Comparison of ENCODE assay signal across 10 cellular contexts in genomic region chr11:109422755-109423113, GRCh38. TPM values are rescaled to one million over a fixed set of nuclear protein-coding genes. Genes with fewer than 3 reads are reported as not detected.
DNase-seq lines count a peak whose midpoint lies in the region; ATAC-seq and TF ChIP-seq lines count a peak whose summit lies in the region.
"Had no signal": no experiment of that assay in that cellular context is flagged by ENCODE, and none has a peak within 500 bp of the region (broad histone marks: within the 10 kb centered on the region; RNA-seq: fewer than 3 reads in every experiment).

No MANE protein-coding gene starts in this region.

- H3K36me3 ChIP-seq in H7 (replicated peaks; ENCODE audit: control insufficient read depth, insufficient read depth, low read length) (no peaks in the 10 kb centered on the region), skeletal muscle tissue (ENCODE audit: control insufficient read depth in 3 of 3, insufficient read depth in 3 of 3, low read length in 3 of 3) (no peaks in the 10 kb centered on the region)

- H3K27me3 ChIP-seq in H7 (ENCODE audit: control insufficient read depth, insufficient read depth, low read length) (peaks cover 41% of the 10 kb centered on the region), right cardiac atrium (ENCODE audit: control insufficient read depth, insufficient read depth) (no peaks in the 10 kb centered on the region), skeletal muscle tissue (ENCODE audit: control insufficient read depth in 3 of 3, insufficient read depth in 3 of 3, low read length in 3 of 3) (peaks cover 28 to 52% (median 33%) of the 10 kb centered on the region in 3 donors)

- H3K9me3 ChIP-seq in right cardiac atrium (ENCODE audit: control insufficient read depth, low read length) (no peaks in the 10 kb centered on the region), skeletal muscle tissue (ENCODE audit: control insufficient read depth in 3 of 3, low read length in 3 of 3) (no peaks in the 10 kb centered on the region)

- peak overlapping the region in 1 of 3 donors; percentile 23 for H3K9ac ChIP-seq in skeletal muscle tissue (ENCODE audit: low read depth in 1 of 3, low read length in 3 of 3)

- TF ChIP-seq CTCF in astrocyte of the cerebellum (IDR thresholded peaks at IDR 0.05; ENCODE audit: low read depth, low read length, missing control alignments) = no peak

- H3K27ac ChIP-seq in right cardiac atrium (ENCODE audit: low read length) (no peak overlapping the region), skeletal muscle tissue (ENCODE audit: low read depth, low read length) (no peak overlapping the region)

- in situ Hi-C loops in astrocyte of the cerebellum (cut with HindIII; ENCODE audit: low sequenced_read_pairs) = no loop called here

- ATAC-seq in right cardiac atrium (peak in 1 of 2 donors; percentile 24), HG03439 (IDR thresholded peaks at IDR 0.05; ENCODE audit: unreplicated experiment) (no peak), GM21737 (IDR thresholded peaks at IDR 0.05; ENCODE audit: unreplicated experiment) (no peak)

- H3K4me3 ChIP-seq in H7 (ENCODE audit: insufficient read depth, low read depth, low read length) (peak overlapping the region; percentile 45), astrocyte of the cerebellum (ENCODE audit: low read depth, low read length) (peak overlapping the region; percentile 47), right cardiac atrium (ENCODE audit: low read length) (peak overlapping the region; percentile 49), skeletal muscle tissue (ENCODE audit: low read length in 3 of 3) (peak overlapping the region; percentile 40 to 58 (median 52))

- intact Hi-C loops in right cardiac atrium (cut with DNase I) = no loop called here

- DNase-seq in H7 (peak; percentile 60), astrocyte of the cerebellum (ENCODE audit: low read depth) (no peak), right cardiac atrium (no peak), NOMO-1 treated with dmso at 0.1 percent for 144 hours (lab: John Stamatoyannopoulos, UW; ENCODE audit: unreplicated experiment) (no peak)
- DNase-seq in stimulated activated CD8-positive, alpha-beta memory T cell treated with anti-CD3 and anti-CD28 coated beads, Interleukin-4, amount 100 ng/mL, for 48 hours = no peak
- DNase-seq: activated naive CD8-positive, alpha-beta T cell treated with anti-CD3 and anti-CD28 coated beads, Interleukin-2, amount 10 ng/mL, durations not matched to agents 7 days and 5 days had no signal

- H3K4me1 ChIP-seq in right cardiac atrium (ENCODE audit: control insufficient read depth, insufficient read depth, low read length) (no peaks in the 10 kb centered on the region), skeletal muscle tissue (ENCODE audit: control insufficient read depth in 3 of 3, insufficient read depth in 3 of 3, low read length in 3 of 3) (peaks cover 14 to 17% (median 15%) of the 10 kb centered on the region in 3 donors)

- WGBS in right cardiac atrium = 2% methylated on average over 26 of the region's 26 CpGs

RNA-seq across cellular contexts. Expression of gene C11orf87, which starts 0.7 kb away (rescaled TPM):
- not detected in 2 replicates for total RNA-seq in H7 (2014; rRNA removed; shearing (Covaris generic))
- total RNA-seq in right cardiac atrium = under 1 TPM in 1 of 4 donors, not detected in 3; 0.17 TPM
- polyA plus RNA-seq in right cardiac atrium = 0.02 TPM
- 0.52 TPM for total RNA-seq in skeletal muscle tissue
- total RNA-seq: activated naive CD8-positive, alpha-beta T cell treated with anti-CD3 and anti-CD28 coated beads, Interleukin-2, amount 10 ng/mL, durations not matched to agents 7 days and 5 days; T-helper 2 cell treated with Interferon-gamma antibody and Interleukin-4, amounts not matched to agents 100 ng/mL and 5 ng/mL, for 36 hours had no signal
